ENCODE assay signal across 8 cellular contexts in the genomic region with DNA sequence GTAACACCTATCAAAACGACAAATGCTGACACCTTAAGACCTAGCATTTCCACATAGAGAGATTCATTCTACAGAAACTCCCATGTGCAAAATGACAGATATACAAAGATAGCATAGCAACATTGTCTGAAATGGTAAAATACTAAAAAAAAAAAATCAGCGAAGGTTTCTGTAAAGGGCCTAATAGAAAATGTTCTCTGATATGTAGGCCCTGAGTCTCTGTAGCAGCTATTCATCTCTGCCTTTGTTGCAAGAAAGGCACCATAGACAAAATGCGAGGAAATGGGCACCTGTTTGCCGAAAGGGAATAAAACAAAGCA. TPM values are rescaled to one million over a fixed set of nuclear protein-coding genes. Genes with fewer than 3 reads are reported as not detected.
DNase-seq lines count a peak whose midpoint lies in the region; TF ChIP-seq lines count a peak whose summit lies in the region.

No MANE protein-coding gene starts in this region.

- H3K9me3 ChIP-seq in A673 (ENCODE audit: low read depth, low read length, poor library complexity, severe bottlenecking) (no peaks in the 10 kb centered on the region), prostate gland (no peaks in the 10 kb centered on the region)

- H3K4me3 ChIP-seq in A673 (ENCODE audit: low read depth, low read length, poor library complexity, severe bottlenecking) (peak overlapping the region; percentile 62), astrocyte of the cerebellum (ENCODE audit: low read depth, low read length) (peak overlapping the region; percentile 74), prostate gland (no peak overlapping the region)

- H3K36me3 ChIP-seq in A673 (ENCODE audit: insufficient read depth, low read length, poor library complexity, severe bottlenecking) (no peaks in the 10 kb centered on the region), prostate gland (no peaks in the 10 kb centered on the region)

- intact Hi-C loops in A673 (cut with micrococcal nuclease; ENCODE audit: unreplicated experiment) = no loop called here
- intact Hi-C loops in prostate gland (cut with DNase I) = loop anchor here (5.0 kb wide), 1 partner anchor 437 kb away; no protein-coding TSS in a partner anchor

- CTCF ChIA-PET in A673 (lab: Charles Lee) = no interaction called here

- H3K27me3 Mint-ChIP-seq in HFFc6 (ENCODE audit: insufficient read depth) (peaks cover 3% of the 10 kb centered on the region; the same call in 1 of the 2 replicates), mesothelial cell of epicardium (ENCODE audit: low read depth) (no peaks in the 10 kb centered on the region)

- WGBS in prostate gland = 60% methylated on average over 4 of the region's 4 CpGs

- H3K27me3 ChIP-seq in A673 (replicated peaks; ENCODE audit: insufficient read depth, low read depth, low read length, poor library complexity) (no peaks in the 10 kb centered on the region), prostate gland (replicated peaks; ENCODE audit: insufficient read depth) (peaks cover 2% of the 10 kb centered on the region)

- H3K36me3 Mint-ChIP-seq in HFFc6 (ENCODE audit: low read depth) (peaks cover 32% of the 10 kb centered on the region), mesothelial cell of epicardium (peaks cover 12% of the 10 kb centered on the region)

- H3K4me1 Mint-ChIP-seq in HFFc6 (ENCODE audit: low read depth) (peaks cover 55% of the 10 kb centered on the region), mesothelial cell of epicardium (peaks cover 32% of the 10 kb centered on the region)

- no peak for TF ChIP-seq POLR2A in prostate gland (IDR thresholded peaks at IDR 0.05)

- H3K27ac Mint-ChIP-seq in HFFc6 = peak overlapping the region; percentile 77
- peak overlapping the region; percentile 84 for H3K27ac Mint-ChIP-seq in mesothelial cell of epicardium

- BruUV-seq in A673 (replicated peaks; lab: Mats Ljungman, UMichigan) = no TSS peak

- H3K4me3 Mint-ChIP-seq in HFFc6 (peak overlapping the region; percentile 97), mesothelial cell of epicardium (peak overlapping the region; percentile 88)

- H3K27ac ChIP-seq in A673 (ENCODE audit: low read depth, low read length, poor library complexity, severe bottlenecking) (peak overlapping the region; percentile 62), prostate gland (peak overlapping the region in 1 of 2 donors; percentile 78)

- no peaks in the 10 kb centered on the region for H3K9me3 Mint-ChIP-seq in HFFc6
- no peaks in the 10 kb centered on the region for H3K9me3 Mint-ChIP-seq in mesothelial cell of epicardium

- no peak for DNase-seq in A673 (ENCODE audit: low spot score)
- no peak for DNase-seq in HFFc6
- DNase-seq in astrocyte of the cerebellum (ENCODE audit: low read depth) = no peak
- DNase-seq in mesothelial cell of epicardium (ENCODE audit: low spot score in 2 of 2, unreplicated experiment in 2 of 2) = no peak
- no peak for DNase-seq in T-helper 9 cell
- no peak for DNase-seq in effector CD4-positive, alpha-beta T cell
- DNase-seq in DMS153 treated with DMSO at 0.1 percent for 48 hours (lab: John Stamatoyannopoulos, UW; ENCODE audit: unreplicated experiment) = no peak
- DNase-seq in prostate gland (ENCODE audit: low spot score) = no peak

- POLR2A ChIA-PET in A673 (lab: Charles Lee; ENCODE audit: low non-redundant PET) = interaction anchor here (0.6 kb wide), 1 partner anchor 99 kb away, joined by 4 read pairs; no protein-coding TSS in a partner anchor

- H3K4me1 ChIP-seq in A673 (ENCODE audit: insufficient read depth, low read length, poor library complexity, severe bottlenecking) (peaks cover 13% of the 10 kb centered on the region), prostate gland (replicated peaks) (no peaks in the 10 kb centered on the region)

- no peak for TF ChIP-seq CTCF in A673 (conservative IDR thresholded peaks at IDR 0.05; ENCODE audit: low read depth, low read length)
- TF ChIP-seq CTCF in HFFc6 (IDR thresholded peaks at IDR 0.05) = no peak
- no peak for TF ChIP-seq CTCF in astrocyte of the cerebellum (IDR thresholded peaks at IDR 0.05; ENCODE audit: low read depth, low read length, missing control alignments)
- no peak for TF ChIP-seq CTCF in mesothelial cell of epicardium (IDR thresholded peaks at IDR 0.05; ENCODE audit: unreplicated experiment)
- TF ChIP-seq CTCF in prostate gland (IDR thresholded peaks at IDR 0.05) = no peak

- in situ Hi-C loops in astrocyte of the cerebellum (cut with HindIII; ENCODE audit: low sequenced_read_pairs) = loop anchor here (25.0 kb wide), 1 partner anchor 98 kb away; no protein-coding TSS in a partner anchor

RNA-seq across cellular contexts. Expression of gene MFGE8, which starts 0.6 kb away (rescaled TPM):
- total RNA-seq in A673 (2021) = 118 and 129 TPM in 2 replicates
- total RNA-seq in HFFc6 (2021; fragmentation: NEBNext Ultra II Directional; extraction: Animal tissue kit (Norgen Biotek cat#: 25700)) = 100 to 1,000 TPM; 769 to 963 (median 885) TPM
- 176 to 182 TPM (median 181 TPM) in 3 replicates for total RNA-seq in mesothelial cell of epicardium
- 100 to 1,000 TPM in 1 of 2 donors, 10 to 100 TPM in 1; 63.1 to 263 TPM for total RNA-seq in prostate gland

RNA-seq across cellular contexts. Expression of gene HAPLN3, which starts 18.5 kb away (rescaled TPM):
- 1.4 and 2.0 TPM in 2 replicates for total RNA-seq in A673 (2021)
- total RNA-seq in HFFc6 (2021; fragmentation: NEBNext Ultra II Directional; extraction: Animal tissue kit (Norgen Biotek cat#: 25700)) = 10 to 100 TPM in 5 of 6 experiments, 1 to 10 TPM in 1; 7.8 to 17.1 (median 16.5) TPM
- 3.5 to 3.9 TPM (median 3.9 TPM) in 3 replicates for total RNA-seq in mesothelial cell of epicardium
- 1 to 10 TPM; 2.7 to 5.6 TPM for total RNA-seq in prostate gland

Comparison
In these comparisons a context has a peak if more than half of its experiments do, and no peak if none do; other contexts are left out.
1. H3K4me3 ChIP-seq: peak in A673 (single experiment) and astrocyte of the cerebellum (single experiment); none in prostate gland (0 of 2).